Comparison of ENCODE assay signal across 23 cellular contexts in genomic region chr6:167866642-167867041, GRCh38.
"Had no signal": no experiment of that assay in that cellular context is flagged by ENCODE, and none has a peak within 500 bp of the region (broad histone marks: within the 10 kb centered on the region; RNA-seq: fewer than 3 reads in every experiment).

No MANE protein-coding gene starts in this region.

- DNase-seq: activated CD4-positive, alpha-beta T cell treated with anti-CD3 and anti-CD28 coated beads, Interleukin-2, amount 50 U/mL, for 1 hour; activated CD4-positive, CD25-positive, alpha-beta regulatory T cell treated with anti-CD3 and anti-CD28 coated beads, Interleukin-2, amount 50 U/mL, for 72 hours; activated CD8-positive, alpha-beta T cell treated with anti-CD3 and anti-CD28 coated beads, Interleukin-2, amount 10 ng/mL, durations not matched to agents 7 days and 5 days; activated gamma-delta T cell; activated naive CD4-positive, alpha-beta T cell treated with anti-CD3 and anti-CD28 coated beads, Interleukin-2, amount 50 U/mL, for 16 hours; activated naive CD8-positive, alpha-beta T cell treated with anti-CD3 and anti-CD28 coated beads, Interleukin-2, amount 50 U/mL, for 24 hours; erythroblast; foreskin fibroblast; heart right ventricle; kidney; lower lobe of right lung; midbrain; natural killer cell; ovary; psoas muscle; stimulated activated CD4-positive, alpha-beta T cell treated with anti-CD3 and anti-CD28 coated beads, Interleukin-4, amount 100 ng/mL, for 4 hours; stimulated activated naive CD8-positive, alpha-beta T cell treated with anti-CD3 and anti-CD28 coated beads, Interleukin-15, Interleukin-2, amounts not matched to agents 100 U/mL and 50 U/mL, for 24 hours; thyroid gland had no signal

- H3K9me3 ChIP-seq: heart right ventricle, lower lobe of right lung, neutrophil, ovary, psoas muscle, right atrium auricular region, thyroid gland had no signal

- H3K27ac Mint-ChIP-seq: activated CD8-positive, alpha-beta T cell treated with anti-CD3 and anti-CD28 coated beads, Interleukin-2, amount 10 ng/mL, durations not matched to agents 7 days and 5 days; activated naive CD8-positive, alpha-beta T cell treated with anti-CD3 and anti-CD28 coated beads, Interleukin-2, amount 50 U/mL, for 24 hours; activated T-helper 1 cell treated with anti-CD3 and anti-CD28 coated beads, Interleukin-12 subunit alpha, Interleukin-12 subunit beta, Interleukin-2, Interleukin-4 antibody, amounts not matched to agents 30 ng/mL and 10 ng/mL and 1 ng/mL, durations not matched to agents 14 hours and 24 hours and 36 hours; natural killer cell; T-helper 2 cell treated with Interferon-gamma antibody and Interleukin-4, amounts not matched to agents 5 μg/mL and 100 μg/mL, for 36 hours had no signal

- H3K4me1 Mint-ChIP-seq: activated naive CD8-positive, alpha-beta T cell treated with anti-CD3 and anti-CD28 coated beads, Interleukin-2, amount 50 U/mL, for 24 hours; natural killer cell had no signal

- H3K4me1 ChIP-seq: psoas muscle had no signal

- H3K36me3 ChIP-seq: neutrophil, ovary, thyroid gland had no signal

- H3K27ac ChIP-seq: heart right ventricle, lower lobe of right lung, neutrophil, ovary, psoas muscle, right atrium auricular region, thyroid gland, VCaP had no signal

- H3K36me3 Mint-ChIP-seq: natural killer cell had no signal

- H3K9me3 Mint-ChIP-seq: activated naive CD8-positive, alpha-beta T cell treated with anti-CD3 and anti-CD28 coated beads, Interleukin-2, amount 50 U/mL, for 24 hours; activated T-helper 1 cell treated with anti-CD3 and anti-CD28 coated beads, Interleukin-12 subunit alpha, Interleukin-12 subunit beta, Interleukin-2, Interleukin-4 antibody, amounts not matched to agents 30 ng/mL and 10 ng/mL and 1 ng/mL, durations not matched to agents 14 hours and 24 hours and 36 hours; natural killer cell; T-helper 2 cell treated with Interferon-gamma antibody and Interleukin-4, amounts not matched to agents 5 μg/mL and 100 μg/mL, for 36 hours had no signal

- H3K27me3 ChIP-seq: heart right ventricle, neutrophil, ovary, right atrium auricular region, thyroid gland had no signal

- H3K4me3 Mint-ChIP-seq: activated CD8-positive, alpha-beta T cell treated with anti-CD3 and anti-CD28 coated beads, Interleukin-2, amount 10 ng/mL, durations not matched to agents 7 days and 5 days; activated naive CD8-positive, alpha-beta T cell treated with anti-CD3 and anti-CD28 coated beads, Interleukin-2, amount 50 U/mL, for 24 hours; activated T-helper 1 cell treated with anti-CD3 and anti-CD28 coated beads, Interleukin-12 subunit alpha, Interleukin-12 subunit beta, Interleukin-2, Interleukin-4 antibody, amounts not matched to agents 30 ng/mL and 10 ng/mL and 1 ng/mL, durations not matched to agents 14 hours and 24 hours and 36 hours; natural killer cell; T-helper 2 cell treated with Interferon-gamma antibody and Interleukin-4, amounts not matched to agents 5 μg/mL and 100 μg/mL, for 36 hours had no signal

- H3K4me3 ChIP-seq: heart right ventricle, lower lobe of right lung, ovary, psoas muscle, right atrium auricular region, thyroid gland had no signal
